22 cellular contexts compared by ENCODE assay signal in the genomic region with DNA sequence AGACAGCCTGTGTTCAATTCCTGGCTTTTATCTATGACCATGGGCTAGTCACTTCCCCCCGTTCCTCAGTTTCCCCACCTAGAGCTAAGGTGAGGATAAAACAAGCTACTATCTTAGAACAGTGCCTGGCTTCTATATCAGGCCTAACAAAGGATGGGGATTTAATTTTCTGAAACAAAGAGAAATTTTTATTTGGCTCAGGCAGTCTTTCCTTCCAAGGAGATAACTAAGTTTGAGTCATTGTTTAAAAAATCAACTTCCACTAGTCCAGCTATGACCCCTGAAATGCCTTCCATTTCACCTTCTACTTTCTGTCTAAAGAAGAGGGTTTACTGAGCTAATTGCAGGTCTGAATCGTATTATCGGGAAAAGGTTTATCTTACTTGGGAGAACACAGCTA.
DNase-seq lines count a peak whose midpoint lies in the region; ATAC-seq and TF ChIP-seq lines count a peak whose summit lies in the region.
"Had no signal": no experiment of that assay in that cellular context is flagged by ENCODE, and none has a peak within 500 bp of the region (broad histone marks: within the 10 kb centered on the region; RNA-seq: fewer than 3 reads in every experiment).

No MANE protein-coding gene starts in this region.

- H3K4me2 ChIP-seq in SK-N-SH (peak overlapping the region; percentile 56), OCI-LY1 (ENCODE audit: low read length) (peak overlapping the region; percentile 48; the same call in 1 of the 2 replicates), hepatocyte (no peak overlapping the region), trophoblast cell (ENCODE audit: low read length) (no peak overlapping the region)

- H3K36me3 ChIP-seq in SK-N-SH (replicated peaks in 1 of 2; ENCODE audit: control insufficient read depth in 1 of 2, insufficient read depth in 2 of 2, low read length in 1 of 2) (no peaks in the 10 kb centered on the region), OCI-LY1 (ENCODE audit: insufficient read depth, low read length) (no peaks in the 10 kb centered on the region; the same call in 1 of the 2 replicates), hepatocyte (replicated peaks; ENCODE audit: insufficient read depth, low read depth) (no peaks in the 10 kb centered on the region), trophoblast cell (ENCODE audit: control insufficient read depth in 1 of 2, insufficient read depth in 2 of 2, low read length in 2 of 2) (peaks cover 0 to 2% of the 10 kb centered on the region in 2 experiments)
- H3K36me3 ChIP-seq: ascending aorta, gastrocnemius medialis, tibial nerve, WERI-Rb-1 had no signal

- no peak for TF ChIP-seq RAD21 in SK-N-SH (IDR thresholded peaks at IDR 0.05; ENCODE audit: low read length)

- H3K27ac ChIP-seq in SK-N-SH (ENCODE audit: low read depth in 2 of 2, low read length in 1 of 2) (peak overlapping the region in 1 of 2 experiments; percentile 37; a peak in 1 of 4 replicates), OCI-LY1 (ENCODE audit: low read depth, low read length, poor library complexity, severe bottlenecking) (no peak overlapping the region), hepatocyte (peak overlapping the region; percentile 26), trophoblast cell (ENCODE audit: low read depth, low read length) (no peak overlapping the region)
- H3K27ac ChIP-seq: 22Rv1, ascending aorta, epithelial cell of prostate, gastrocnemius medialis, WERI-Rb-1 had no signal

- no peak overlapping the region for H2AK5ac ChIP-seq in trophoblast cell (ENCODE audit: low read length)

- H4K91ac ChIP-seq in trophoblast cell (ENCODE audit: low read depth, low read length) = no peak overlapping the region

- no peak overlapping the region for H2BK120ac ChIP-seq in trophoblast cell (ENCODE audit: insufficient read depth, low read length, poor library complexity)

- no peak overlapping the region for H2BK5ac ChIP-seq in trophoblast cell (ENCODE audit: low read depth, low read length, poor library complexity)

- 0 out of 2 replicates have a peak, but pooled peaks cover 5% of the 10 kb centered on the region for H3K79me2 ChIP-seq in SK-N-SH (ENCODE audit: insufficient read depth)
- H3K79me2 ChIP-seq in OCI-LY1 (ENCODE audit: insufficient read depth, low read length) = peaks cover 10% of the 10 kb centered on the region; the same call in 1 of the 2 replicates
- H3K79me2 ChIP-seq in hepatocyte = peaks cover 98% of the 10 kb centered on the region
- peaks cover 15% of the 10 kb centered on the region for H3K79me2 ChIP-seq in trophoblast cell (ENCODE audit: control insufficient read depth, insufficient read depth, low read length, poor library complexity)

- H3K9me2 ChIP-seq in SK-N-SH (no peaks in the 10 kb centered on the region), OCI-LY1 (ENCODE audit: low read depth, low read length) (no peaks in the 10 kb centered on the region), hepatocyte (replicated peaks; ENCODE audit: insufficient read depth) (no peaks in the 10 kb centered on the region)

- no peak overlapping the region for H3K14ac ChIP-seq in trophoblast cell (ENCODE audit: low read length)

- H3F3A ChIP-seq in SK-N-SH (replicated peaks; ENCODE audit: insufficient read depth) (no peaks in the 10 kb centered on the region), OCI-LY1 (ENCODE audit: insufficient read depth, low read length) (no peaks in the 10 kb centered on the region)

- DNase-seq in SK-N-SH (no peak), hepatocyte (ENCODE audit: low spot score) (no peak), trophoblast cell (no peak), NCI-H446 (lab: John Stamatoyannopoulos, UW) (no peak), superior temporal gyrus (ENCODE audit: extremely low spot score) (no peak)
- no peak for DNase-seq in NK-92 treated with Interleukin-12 subunit alpha and Interleukin-12 subunit beta, amount 100 ng/mL, for 24 hours (lab: John Stamatoyannopoulos, UW)
- DNase-seq: activated CD8-positive, alpha-beta memory T cell treated with anti-CD3 and anti-CD28 coated beads for 24 hours; gastrocnemius medialis; MM.1S; NCI-H187; NCI-H345; stimulated activated CD4-positive, alpha-beta T cell treated with anti-CD3 and anti-CD28 coated beads, Interleukin-12 subunit alpha, Interleukin-12 subunit beta, amount 100 ng/mL, for 4 hours; stimulated activated naive CD4-positive, alpha-beta T cell; T-cell; WERI-Rb-1 had no signal

- H3K4me3 ChIP-seq in SK-N-SH (ENCODE audit: low read depth in 2 of 2, low read length in 1 of 2) (no peak overlapping the region), OCI-LY1 (ENCODE audit: low read depth, low read length, poor library complexity, severe bottlenecking) (no peak overlapping the region), hepatocyte (no peak overlapping the region), trophoblast cell (ENCODE audit: low read depth, low read length) (no peak overlapping the region)
- H3K4me3 ChIP-seq: ascending aorta, coronary artery, gastrocnemius medialis, tibial nerve had no signal

- H3K9ac ChIP-seq in SK-N-SH (no peak overlapping the region), OCI-LY1 (ENCODE audit: low read length) (no peak overlapping the region), trophoblast cell (ENCODE audit: low read length) (no peak overlapping the region)

- H3K27me3 ChIP-seq in SK-N-SH (ENCODE audit: insufficient read depth) = no peaks in the 10 kb centered on the region
- no peaks in the 10 kb centered on the region for H3K27me3 ChIP-seq in OCI-LY1 (ENCODE audit: insufficient read depth, low read length)
- H3K27me3 ChIP-seq in hepatocyte = no peaks in the 10 kb centered on the region
- no peaks in the 10 kb centered on the region for H3K27me3 ChIP-seq in trophoblast cell (ENCODE audit: insufficient read depth, low read length)
- H3K27me3 ChIP-seq: ascending aorta, gastrocnemius medialis, tibial nerve had no signal

- no peak overlapping the region for H4K12ac ChIP-seq in trophoblast cell (ENCODE audit: low read depth, low read length)

- 93% methylated on average over 3 of the region's 3 CpGs for WGBS in SK-N-SH (ENCODE audit: low lambda C conversion rate)
- 49% methylated on average over 3 of the region's 3 CpGs for WGBS in hepatocyte (ENCODE audit: low lambda C conversion rate, missing lambda C conversion rate)
- no CpG with 5 or more reads among the region's 3 CpGs for WGBS in trophoblast cell (ENCODE audit: extremely low coverage, insufficient coverage, insufficient read length)

- H2AFZ ChIP-seq in SK-N-SH (ENCODE audit: low read depth) = no peak overlapping the region
- H2AFZ ChIP-seq in OCI-LY1 (ENCODE audit: low read length) = no peak overlapping the region
- no peak overlapping the region for H2AFZ ChIP-seq in hepatocyte
- H2AFZ ChIP-seq in trophoblast cell (ENCODE audit: insufficient read depth, low read length, poor library complexity) = peak overlapping the region; percentile 15

- H3K4ac ChIP-seq in trophoblast cell (ENCODE audit: low read depth, low read length) = peak overlapping the region; percentile 65

- H4K20me1 ChIP-seq in SK-N-SH (ENCODE audit: insufficient read depth) (peaks cover 10% of the 10 kb centered on the region; the same call in 1 of the 2 replicates), OCI-LY1 (ENCODE audit: insufficient read depth, low read length) (no peaks in the 10 kb centered on the region), hepatocyte (ENCODE audit: insufficient read depth, poor library complexity, severe bottlenecking) (peaks cover 45% of the 10 kb centered on the region)

- peaks cover 20% of the 10 kb centered on the region in 2 experiments for H3K4me1 ChIP-seq in SK-N-SH (ENCODE audit: control insufficient read depth in 1 of 2, insufficient read depth in 2 of 2, low read depth in 1 of 2, low read length in 1 of 2)
- H3K4me1 ChIP-seq in OCI-LY1 (ENCODE audit: insufficient read depth, low read length, severe bottlenecking) = peaks cover 35% of the 10 kb centered on the region
- peaks cover 39% of the 10 kb centered on the region for H3K4me1 ChIP-seq in hepatocyte (ENCODE audit: insufficient read depth)
- peaks cover 27 to 41% of the 10 kb centered on the region in 2 experiments for H3K4me1 ChIP-seq in trophoblast cell (ENCODE audit: control insufficient read depth in 1 of 2, insufficient read depth in 2 of 2, low read length in 2 of 2)
- H3K4me1 ChIP-seq: ascending aorta, gastrocnemius medialis had no signal

- CTCF ChIA-PET in SK-N-SH (lab: Yijun Ruan, JAX) = interaction anchor here (0.6 kb wide), 1 partner anchor 23 kb away, joined by 3 read pairs; no protein-coding TSS in a partner anchor

- H2BK12ac ChIP-seq in trophoblast cell (ENCODE audit: low read length) = no peak overlapping the region

- no peak for TF ChIP-seq CTCF in SK-N-SH (IDR thresholded peaks at IDR 0.05)
- no peak for TF ChIP-seq CTCF in OCI-LY1 (IDR thresholded peaks at IDR 0.05; ENCODE audit: low read length)
- TF ChIP-seq CTCF in hepatocyte (IDR thresholded peaks at IDR 0.05; ENCODE audit: poor library complexity) = no peak

- peaks cover 3% of the 10 kb centered on the region for H3K79me1 ChIP-seq in trophoblast cell (ENCODE audit: low read length)

- no peak overlapping the region for H4K8ac ChIP-seq in trophoblast cell (ENCODE audit: low read depth, low read length)

- H3K18ac ChIP-seq in trophoblast cell (ENCODE audit: low read length) = no peak overlapping the region

- ATAC-seq in SK-N-SH treated with all-trans-retinoic acid at 6 μM for 48 hours = no peak
- ATAC-seq: gastrocnemius medialis had no signal

- TF ChIP-seq EP300 in SK-N-SH (IDR thresholded peaks at IDR 0.05; ENCODE audit: borderline replicate concordance in 1 of 2, low read depth in 1 of 2, low read length in 1 of 2) = no peak

- H3K23ac ChIP-seq in trophoblast cell (ENCODE audit: low read length) = no peak overlapping the region

- H3K9me3 ChIP-seq in SK-N-SH = no peaks in the 10 kb centered on the region
- no peaks in the 10 kb centered on the region for H3K9me3 ChIP-seq in OCI-LY1 (ENCODE audit: low read length)
- H3K9me3 ChIP-seq in hepatocyte (ENCODE audit: low read depth) = no peaks in the 10 kb centered on the region
- peaks cover 3% of the 10 kb centered on the region for H3K9me3 ChIP-seq in trophoblast cell (ENCODE audit: insufficient read depth, low read depth, low read length)
- H3K9me3 ChIP-seq: ascending aorta, gastrocnemius medialis, tibial nerve had no signal

- POLR2A ChIA-PET in SK-N-SH (lab: Yijun Ruan, JAX) = no interaction called here

TF ChIP-seq in SK-N-SH, 30 proteins besides CTCF, POLR2A, EP300 and RAD21 (continues in another document):
- TF ChIP-seq EZH2phosphoT487 (IDR thresholded peaks at IDR 0.05; ENCODE audit: borderline replicate concordance, low read depth) = no peak

TF ChIP-seq in SK-N-SH treated with all-trans-retinoic acid at 6 μM for 48 hours, 23 proteins besides CTCF, POLR2A, EP300 and RAD21 (continues in another document):
- no peak for TF ChIP-seq BACH2 (CRISPR knock-in tag; IDR thresholded peaks at IDR 0.05; ENCODE audit: borderline replicate concordance)

Comparison
In these comparisons a context has a peak if more than half of its experiments do, and no peak if none do; other contexts are left out.
1. H3K4me2 ChIP-seq: peak in SK-N-SH (single experiment) and OCI-LY1 (single experiment); none in hepatocyte (single experiment) and trophoblast cell (single experiment).